ENCODE assay signal across 8 cellular contexts in genomic region chr3:122415104-122415744, GRCh38. TPM values are rescaled to one million over a fixed set of nuclear protein-coding genes. Genes with fewer than 3 reads are reported as not detected.
A peak's percentile ranks its signal among the peaks of the same experiment; 100 is the strongest.
DNase-seq lines count a peak whose midpoint lies in the region; ATAC-seq and TF ChIP-seq lines count a peak whose summit lies in the region.

No MANE protein-coding gene starts in this region.

- intact Hi-C loops in esophagus squamous epithelium (cut with DNase I), result no loop called here
- intact Hi-C loops in aorta (cut with DNase I), result no loop called here

- H3K4me3 ChIP-seq in esophagus squamous epithelium (peak overlapping the region; percentile 53 to 85 (median 64)), aorta (ENCODE audit: low read length in 2 of 2) (peak overlapping the region; percentile 80 to 93)

- H3K9me3 ChIP-seq in esophagus squamous epithelium (no peaks in the 10 kb centered on the region), aorta (ENCODE audit: control insufficient read depth, low read length) (no peaks in the 10 kb centered on the region)

- peak overlapping the region; percentile 94 for H3K27ac Mint-ChIP-seq in nephron progenitor cell

- no peak for TF ChIP-seq POLR2A in esophagus squamous epithelium (IDR thresholded peaks at IDR 0.05)

- H3K36me3 Mint-ChIP-seq in nephron progenitor cell (ENCODE audit: low read depth), result peaks cover 13% of the 10 kb centered on the region

- H3K4me1 Mint-ChIP-seq in nephron progenitor cell, result peaks cover 45% of the 10 kb centered on the region

- H3K36me3 ChIP-seq in esophagus squamous epithelium, result peaks cover 0 to 43% (median 0%) of the 10 kb centered on the region in 3 donors
- H3K36me3 ChIP-seq in aorta (ENCODE audit: control insufficient read depth in 1 of 2, insufficient read depth in 2 of 2, low read length in 1 of 2), result no peaks in the 10 kb centered on the region

- H3K4me1 ChIP-seq in esophagus squamous epithelium (peaks cover 11 to 44% (median 12%) of the 10 kb centered on the region in 3 donors), aorta (ENCODE audit: control insufficient read depth in 1 of 2, insufficient read depth in 2 of 2, low read length in 2 of 2) (peaks cover 0 to 4% of the 10 kb centered on the region in 2 donors)

- no peaks in the 10 kb centered on the region for H3K27me3 Mint-ChIP-seq in nephron progenitor cell (ENCODE audit: low read depth, poor library complexity)

- WGBS in esophagus squamous epithelium, 2 donors, result 21 to 24% methylated on average over 10 of the region's 10 CpGs
- 15% methylated on average over 10 of the region's 10 CpGs for WGBS in aorta, 2 donors

- H3K4me3 Mint-ChIP-seq in nephron progenitor cell, result peak overlapping the region; percentile 98

- H3K27me3 ChIP-seq in esophagus squamous epithelium (no peaks in the 10 kb centered on the region), aorta (ENCODE audit: control insufficient read depth in 1 of 2, insufficient read depth in 2 of 2, low read length in 1 of 2) (no peaks in the 10 kb centered on the region)

- TF ChIP-seq CTCF in esophagus squamous epithelium (IDR thresholded peaks at IDR 0.05), result no peak
- no peak for TF ChIP-seq CTCF in nephron progenitor cell (IDR thresholded peaks at IDR 0.05)

- H3K27ac ChIP-seq in esophagus squamous epithelium, result peak overlapping the region; percentile 85 to 97 (median 92)
- peak overlapping the region; percentile 69 to 89 for H3K27ac ChIP-seq in aorta (ENCODE audit: low read depth in 1 of 2, low read length in 2 of 2)

- peak; percentile 54 for DNase-seq in Ammon's horn (ENCODE audit: low spot score)
- DNase-seq in activated CD4-positive, alpha-beta T cell treated with anti-CD3 and anti-CD28 coated beads, Interleukin-2, amount 50 U/mL, for 4 hours, result peak; percentile 20 to 24
- no peak for DNase-seq in esophagus squamous epithelium (lab: John Stamatoyannopoulos, UW)
- DNase-seq in nephron progenitor cell, result peak; percentile 18
- DNase-seq in aorta, result no peak
- DNase-seq in NCI-H1694 (lab: John Stamatoyannopoulos, UW), result no peak

- no peaks in the 10 kb centered on the region for H3K9me3 Mint-ChIP-seq in nephron progenitor cell

- peak; percentile 43 for ATAC-seq in GM19452 (IDR thresholded peaks at IDR 0.05; ENCODE audit: unreplicated experiment)
- peak; percentile 47 for ATAC-seq in HG03565 (IDR thresholded peaks at IDR 0.05; ENCODE audit: unreplicated experiment)
- ATAC-seq in aorta (ENCODE audit: low FRiP score), result no peak

RNA-seq across cellular contexts. Expression of gene WDR5B, which starts 0.6 kb away (rescaled TPM):
- total RNA-seq in esophagus squamous epithelium (1 to 10 TPM in 3 of 4 donors, under 1 TPM in 1; 0.57 to 4.6 (median 2.1) TPM), aorta (1 to 10 TPM; 4.2 to 4.3 TPM)
- 1 to 10 TPM; 1.6 to 4.1 TPM for polyA plus RNA-seq in aorta

RNA-seq across cellular contexts. Expression of gene FAM162A, which starts 31.2 kb away (rescaled TPM):
- 10 to 100 TPM; 48.0 to 74.5 (median 61.1) TPM for total RNA-seq in esophagus squamous epithelium
- total RNA-seq in aorta, result 10 to 100 TPM; 23.7 to 35.2 TPM
- 10 to 100 TPM; 53.3 to 57.7 TPM for polyA plus RNA-seq in aorta

RNA-seq across cellular contexts. Expression of gene MIX23, which starts 32.2 kb away (rescaled TPM):
- total RNA-seq in esophagus squamous epithelium, result 10 to 100 TPM; 11.8 to 30.6 (median 24.2) TPM
- total RNA-seq in aorta, result 10 to 100 TPM; 10.6 to 18.6 TPM
- polyA plus RNA-seq in aorta, result 10 to 100 TPM; 13.2 to 17.3 TPM

Comparison
In these comparisons a context has a peak if more than half of its experiments do, and no peak if none do; other contexts are left out.
1. DNase-seq: peak in Ammon's horn (single experiment), activated CD4-positive, alpha-beta T cell treated with anti-CD3 and anti-CD28 coated beads, Interleukin-2, amount 50 U/mL, for 4 hours (2 of 2) and nephron progenitor cell (single experiment); none in esophagus squamous epithelium (single experiment), aorta (0 of 2) and NCI-H1694 (single experiment).